ENCODE assay signal across 2 cellular contexts in genomic region chr1:11858613-11858967, GRCh38.
TF ChIP-seq lines count a peak whose summit lies in the region.

Gene NPPB, minus strand, starts transcription at chr1:11858945. Its CDS starts 112 bp downstream, at chr1:11858833.

TF ChIP-seq in SK-N-SH, 30 proteins besides CTCF, POLR2A, EP300 and RAD21 (continued from another document):
- TF ChIP-seq ZBTB33 (IDR thresholded peaks at IDR 0.05; ENCODE audit: borderline replicate concordance, low read depth) (no peak), FOXJ3 (CRISPR knock-in tag; IDR thresholded peaks at IDR 0.05) (no peak), GABPA (IDR thresholded peaks at IDR 0.05; ENCODE audit: low read depth) (no peak), MAX (IDR thresholded peaks at IDR 0.05; ENCODE audit: low read depth) (no peak), TAF1 (IDR thresholded peaks at IDR 0.05; ENCODE audit: borderline replicate concordance, low read depth, low read length) (no peak), SIN3A (IDR thresholded peaks at IDR 0.05; ENCODE audit: borderline replicate concordance, low read depth, low read length) (no peak), RFX5 (IDR thresholded peaks at IDR 0.05; ENCODE audit: low read length) (no peak), GATA2 (CRISPR knock-in tag; IDR thresholded peaks at IDR 0.05) (no peak), ELF1 (IDR thresholded peaks at IDR 0.05) (no peak), TEAD4 (IDR thresholded peaks at IDR 0.05; ENCODE audit: borderline replicate concordance, insufficient read depth) (no peak), TCF12 (IDR thresholded peaks at IDR 0.05) (no peak), PBX3 (IDR thresholded peaks at IDR 0.05) (no peak)

TF ChIP-seq in WTC11, 78 proteins besides CTCF, POLR2A, EP300 and RAD21 (continued from another document):
- no peak for TF ChIP-seq USF2 (CRISPR knock-in tag; IDR thresholded peaks at IDR 0.05)
- no peak for TF ChIP-seq MLX (CRISPR knock-in tag; IDR thresholded peaks at IDR 0.05)
- no peak for TF ChIP-seq JAZF1 (CRISPR knock-in tag; IDR thresholded peaks at IDR 0.05)
- TF ChIP-seq IRF1 (CRISPR knock-in tag; IDR thresholded peaks at IDR 0.05) = no peak
- no peak for TF ChIP-seq CREM (CRISPR knock-in tag; IDR thresholded peaks at IDR 0.05)
- no peak for TF ChIP-seq ZNF281 (CRISPR knock-in tag; IDR thresholded peaks at IDR 0.05)
- no peak for TF ChIP-seq ARID4B (CRISPR knock-in tag; IDR thresholded peaks at IDR 0.05; ENCODE audit: borderline replicate concordance)
- TF ChIP-seq MXD4 (CRISPR knock-in tag; IDR thresholded peaks at IDR 0.05; ENCODE audit: borderline replicate concordance) = no peak
- no peak for TF ChIP-seq ERG (CRISPR knock-in tag; IDR thresholded peaks at IDR 0.05)
- TF ChIP-seq AFF4 (CRISPR knock-in tag; IDR thresholded peaks at IDR 0.05; ENCODE audit: borderline replicate concordance) = no peak
- no peak for TF ChIP-seq NR1H2 (CRISPR knock-in tag; IDR thresholded peaks at IDR 0.05)
- TF ChIP-seq RORB (CRISPR knock-in tag; IDR thresholded peaks at IDR 0.05) = no peak
- TF ChIP-seq PREB (CRISPR knock-in tag; IDR thresholded peaks at IDR 0.05; ENCODE audit: borderline replicate concordance) = no peak
